Comparison of ENCODE assay signal across 24 cellular contexts in the genomic region with DNA sequence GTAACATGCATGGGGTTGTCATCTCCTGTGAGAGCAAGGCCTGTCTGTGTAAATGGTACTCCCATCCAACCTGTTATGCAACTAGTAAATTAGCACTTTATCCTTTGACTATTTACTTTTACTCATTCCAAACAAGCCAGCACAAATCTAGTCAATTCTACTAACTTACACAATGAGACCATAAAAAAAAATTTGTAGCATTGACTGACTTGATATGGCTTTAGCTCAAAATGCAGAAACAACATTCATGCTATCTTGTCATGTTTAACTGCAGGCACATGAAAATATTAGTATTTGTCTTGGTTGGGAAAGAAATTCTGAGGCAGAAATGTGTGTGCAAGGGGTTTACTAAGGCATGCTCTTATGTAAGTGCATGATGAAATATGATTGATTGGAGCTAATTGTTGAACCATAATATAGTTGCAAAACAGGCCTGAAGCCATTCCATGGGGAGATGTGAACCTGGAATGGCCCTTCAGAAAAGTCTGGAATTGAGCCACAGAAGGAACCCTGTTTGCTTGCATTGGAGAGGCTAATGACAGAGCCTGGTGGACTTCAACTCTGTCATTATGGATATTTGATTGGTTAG. TPM values are rescaled to one million over a fixed set of nuclear protein-coding genes. Genes with fewer than 3 reads are reported as not detected.
DNase-seq lines count a peak whose midpoint lies in the region; ATAC-seq and TF ChIP-seq lines count a peak whose summit lies in the region.
"Had no signal": no experiment of that assay in that cellular context is flagged by ENCODE, and none has a peak within 500 bp of the region (broad histone marks: within the 10 kb centered on the region; RNA-seq: fewer than 3 reads in every experiment).

No MANE protein-coding gene starts in this region.

- no TSS peak for BruUV-seq in Caco-2 (replicated peaks; lab: Mats Ljungman, UMichigan)

- CTCF ChIA-PET in Caco-2 (lab: Charles Lee) (no interaction called here), WTC11 (lab: Charles Lee) (no interaction called here)

- H3K4me1 ChIP-seq in Caco-2 (peaks cover 40% of the 10 kb centered on the region), right lobe of liver (peaks cover 0 to 22% (median 8%) of the 10 kb centered on the region in 4 donors)
- H3K4me1 ChIP-seq: SJSA1 had no signal

- peak; percentile 25 for TF ChIP-seq POLR2A in right lobe of liver (IDR thresholded peaks at IDR 0.05)

- peak overlapping the region; percentile 37 for H3K4me3 Mint-ChIP-seq in Caco-2 (ENCODE audit: unreplicated experiment)
- no peak overlapping the region for H3K4me3 Mint-ChIP-seq in WTC11
- H3K4me3 Mint-ChIP-seq: CD4-positive, CD25-positive, alpha-beta regulatory T cell had no signal

- peaks cover 26% of the 10 kb centered on the region for H3K9me3 Mint-ChIP-seq in Caco-2 (ENCODE audit: unreplicated experiment)
- H3K9me3 Mint-ChIP-seq in WTC11: peaks cover 26% of the 10 kb centered on the region

- no peaks in the 10 kb centered on the region for H3K27me3 Mint-ChIP-seq in Caco-2 (ENCODE audit: insufficient read depth, unreplicated experiment)
- H3K27me3 Mint-ChIP-seq in WTC11 (ENCODE audit: low read depth): peaks cover 36% of the 10 kb centered on the region

- H3K36me3 ChIP-seq in Caco-2 (ENCODE audit: control insufficient read depth, insufficient read depth, low read length): no peaks in the 10 kb centered on the region
- H3K36me3 ChIP-seq in right lobe of liver: peaks cover 0 to 32% (median 18%) of the 10 kb centered on the region in 4 donors
- H3K36me3 ChIP-seq: SJSA1 had no signal

- TF ChIP-seq CTCF in Caco-2 (IDR thresholded peaks at IDR 0.05; ENCODE audit: insufficient read depth in 1 of 2, low read depth in 1 of 2, low read length in 1 of 2, severe bottlenecking in 1 of 2, unreplicated experiment in 1 of 2) (no peak), WTC11 (IDR thresholded peaks at IDR 0.05) (no peak), right lobe of liver (IDR thresholded peaks at IDR 0.05) (no peak)

- H3K27ac ChIP-seq in right lobe of liver: peak overlapping the region in 2 of 3 donors; percentile 74 to 96
- H3K27ac ChIP-seq: HL-60, SJSA1 had no signal

- peak overlapping the region; percentile 75 for H3K27ac Mint-ChIP-seq in Caco-2 (ENCODE audit: unreplicated experiment)
- no peak overlapping the region for H3K27ac Mint-ChIP-seq in WTC11
- H3K27ac Mint-ChIP-seq: CD4-positive, CD25-positive, alpha-beta regulatory T cell had no signal

- H3K9me3 ChIP-seq in Caco-2 (peaks cover 13% of the 10 kb centered on the region), right lobe of liver (no peaks in the 10 kb centered on the region)
- H3K9me3 ChIP-seq: SJSA1 had no signal

- no peak overlapping the region for H3K4me3 ChIP-seq in Caco-2 (ENCODE audit: low read depth, low read length)
- peak overlapping the region in 2 of 3 donors; percentile 61 to 77 for H3K4me3 ChIP-seq in right lobe of liver
- H3K4me3 ChIP-seq: SJSA1 had no signal

- DNase-seq in Caco-2 (peak; percentile 50 to 65), WTC11 (ENCODE audit: low spot score) (no peak), right lobe of liver (peak in 1 of 3 donors; percentile 77), NCI-H526 (lab: John Stamatoyannopoulos, UW) (no peak), NCI-H1105 (lab: John Stamatoyannopoulos, UW) (no peak)
- no peak for DNase-seq in stimulated activated naive CD8-positive, alpha-beta T cell treated with anti-CD3 and anti-CD28 coated beads, Interleukin-15, Interleukin-2, amounts not matched to agents 100 U/mL and 50 U/mL, for 24 hours
- DNase-seq in activated CD4-positive, alpha-beta T cell treated with anti-CD3 and anti-CD28 coated beads, Interleukin-2, amount 50 U/mL, for 1 hour: no peak
- DNase-seq: CD4-positive, CD25-positive, alpha-beta regulatory T cell; GDM1; Karpas-422; MV-4-11; NCI-H1105 treated with DMSO at 0.1 percent for 48 hours; NCI-H146; NCI-H1930; NCI-H2107; NCI-H524; NCI-H774 had no signal

- POLR2A ChIA-PET in Caco-2 (lab: Charles Lee) (no interaction called here), WTC11 (lab: Charles Lee) (no interaction called here)

- intact Hi-C loops in Caco-2 (cut with micrococcal nuclease; ENCODE audit: unreplicated experiment) (no loop called here), right lobe of liver (cut with DNase I) (no loop called here)

- H3K36me3 Mint-ChIP-seq in Caco-2 (ENCODE audit: insufficient read depth, unreplicated experiment): no peaks in the 10 kb centered on the region
- peaks cover 15% of the 10 kb centered on the region for H3K36me3 Mint-ChIP-seq in WTC11
- H3K36me3 Mint-ChIP-seq: CD4-positive, CD25-positive, alpha-beta regulatory T cell had no signal

- peaks cover 33% of the 10 kb centered on the region for H3K4me1 Mint-ChIP-seq in Caco-2 (ENCODE audit: low read depth, unreplicated experiment)
- peaks cover 6% of the 10 kb centered on the region for H3K4me1 Mint-ChIP-seq in WTC11

- H3K27me3 ChIP-seq in Caco-2 (replicated peaks; ENCODE audit: control insufficient read depth, insufficient read depth, low read length) (no peaks in the 10 kb centered on the region), right lobe of liver (no peaks in the 10 kb centered on the region)
- H3K27me3 ChIP-seq: SJSA1 had no signal

- ATAC-seq in WTC11: no peak
- peak; percentile 90 for ATAC-seq in esophagus mucosa
- peak; percentile 53 to 78 (median 73) for ATAC-seq in right lobe of liver
- no peak for ATAC-seq in stimulated activated naive CD8-positive, alpha-beta T cell treated with anti-CD3 and anti-CD28 coated beads, Interleukin-15, Interleukin-2, amounts not matched to agents 100 U/mL and 50 U/mL, for 24 hours
- ATAC-seq: HCT116 had no signal

TF ChIP-seq in WTC11, 78 proteins besides CTCF, POLR2A, EP300 and RAD21:
- TF ChIP-seq, protein P1, sequence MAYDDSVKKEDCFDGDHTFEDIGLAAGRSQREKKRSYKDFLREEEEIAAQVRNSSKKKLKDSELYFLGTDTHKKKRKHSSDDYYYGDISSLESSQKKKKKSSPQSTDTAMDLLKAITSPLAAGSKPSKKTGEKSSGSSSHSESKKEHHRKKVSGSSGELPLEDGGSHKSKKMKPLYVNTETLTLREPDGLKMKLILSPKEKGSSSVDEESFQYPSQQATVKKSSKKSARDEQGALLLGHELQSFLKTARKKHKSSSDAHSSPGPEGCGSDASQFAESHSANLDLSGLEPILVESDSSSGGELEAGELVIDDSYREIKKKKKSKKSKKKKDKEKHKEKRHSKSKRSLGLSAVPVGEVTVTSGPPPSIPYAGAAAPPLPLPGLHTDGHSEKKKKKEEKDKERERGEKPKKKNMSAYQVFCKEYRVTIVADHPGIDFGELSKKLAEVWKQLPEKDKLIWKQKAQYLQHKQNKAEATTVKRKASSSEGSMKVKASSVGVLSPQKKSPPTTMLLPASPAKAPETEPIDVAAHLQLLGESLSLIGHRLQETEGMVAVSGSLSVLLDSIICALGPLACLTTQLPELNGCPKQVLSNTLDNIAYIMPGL (CRISPR knock-in tag; IDR thresholded peaks at IDR 0.05): no peak
- peak; percentile 97 for TF ChIP-seq GABPB1 (CRISPR knock-in tag; IDR thresholded peaks at IDR 0.05)

RNA-seq across cellular contexts. Expression of a gene that starts 2.5 kb away (rescaled TPM):
- total RNA-seq in Caco-2 (2022) (0.16 TPM in 1 of 2 replicates, not detected in the other), WTC11 (2021) (not detected in 3 replicates), esophagus mucosa (not detected), right lobe of liver (10 to 100 TPM in 5 of 6 experiments, 1 to 10 TPM in 1; 9.0 to 39.0 (median 14.7) TPM)
- total RNA-seq: A172; CD4-positive, CD25-positive, alpha-beta regulatory T cell; H1; M059J; SJSA1 had no signal

Comparison
In these comparisons a context has a peak if more than half of its experiments do, and no peak if none do; other contexts are left out.
1. DNase-seq: peak in Caco-2 (2 of 2); none in WTC11 (single experiment), NCI-H526 (0 of 2), NCI-H1105 (single experiment), stimulated activated naive CD8-positive, alpha-beta T cell treated with anti-CD3 and anti-CD28 coated beads, Interleukin-15, Interleukin-2, amounts not matched to agents 100 U/mL and 50 U/mL, for 24 hours (single experiment) and activated CD4-positive, alpha-beta T cell treated with anti-CD3 and anti-CD28 coated beads, Interleukin-2, amount 50 U/mL, for 1 hour (single experiment).
2. ATAC-seq: peak in esophagus mucosa (single experiment) and right lobe of liver (4 of 4); none in WTC11 (single experiment) and stimulated activated naive CD8-positive, alpha-beta T cell treated with anti-CD3 and anti-CD28 coated beads, Interleukin-15, Interleukin-2, amounts not matched to agents 100 U/mL and 50 U/mL, for 24 hours (single experiment).